8 cellular contexts compared by ENCODE assay signal in the genomic region with DNA sequence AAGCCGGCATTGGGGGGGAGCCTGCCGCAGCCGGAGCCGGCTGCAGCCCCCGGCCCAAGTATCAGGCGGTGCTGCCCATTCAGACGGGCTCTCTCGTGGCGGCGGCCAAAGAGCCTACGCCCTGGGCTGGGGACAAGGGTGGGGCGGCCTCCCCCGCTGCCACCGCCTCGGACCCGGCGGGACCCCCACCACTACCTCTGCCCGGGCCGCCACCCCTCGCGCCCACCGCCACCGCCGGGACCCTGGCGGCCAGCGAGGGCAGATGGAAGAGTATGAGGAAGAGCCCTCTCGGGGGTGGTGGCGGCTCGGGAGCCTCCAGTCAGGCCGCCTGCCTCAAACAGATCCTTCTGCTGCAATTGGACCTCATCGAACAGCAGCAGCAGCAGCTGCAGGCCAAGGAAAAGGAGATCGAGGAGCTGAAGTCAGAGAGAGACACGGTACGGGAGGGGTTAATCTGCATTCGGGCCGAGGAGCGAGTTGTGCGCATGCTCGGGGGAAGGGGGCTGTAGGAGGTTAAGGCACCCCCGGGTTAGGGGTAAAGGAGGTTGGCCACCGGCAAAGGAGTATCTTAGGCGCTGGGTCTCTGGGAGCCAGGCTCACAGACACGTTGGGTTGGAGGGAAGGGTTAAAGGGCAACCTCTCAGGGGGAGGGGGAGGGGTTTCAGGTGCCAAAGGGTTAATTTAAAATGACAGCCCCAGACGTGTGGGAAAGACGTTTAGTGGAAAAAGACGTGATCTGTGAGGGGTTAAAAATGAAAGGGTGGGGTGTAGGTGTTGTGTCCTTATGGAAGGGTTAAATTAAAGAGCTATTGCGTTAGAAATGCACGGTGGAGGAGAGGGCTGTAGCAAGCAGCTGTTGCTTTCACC. TPM values are rescaled to one million over a fixed set of nuclear protein-coding genes. Genes with fewer than 3 reads are reported as not detected.
A peak's percentile ranks its signal among the peaks of the same experiment; 100 is the strongest.
DNase-seq lines count a peak whose midpoint lies in the region; ATAC-seq and TF ChIP-seq lines count a peak whose summit lies in the region.

No MANE protein-coding gene starts in this region.

- peak overlapping the region; percentile 75 for H3K18ac ChIP-seq in trophoblast cell (ENCODE audit: low read length)

- H3K27me3 ChIP-seq in Peyer's patch (no peaks in the 10 kb centered on the region), cardiac muscle cell (no peaks in the 10 kb centered on the region), trophoblast cell (ENCODE audit: insufficient read depth, low read length) (no peaks in the 10 kb centered on the region)

- H2BK12ac ChIP-seq in trophoblast cell (ENCODE audit: low read length) = peak overlapping the region; percentile 63

- H3K79me1 ChIP-seq in trophoblast cell (ENCODE audit: low read length) = peaks cover 24% of the 10 kb centered on the region

- peaks cover 32% of the 10 kb centered on the region for H3K36me3 Mint-ChIP-seq in activated naive CD8-positive, alpha-beta T cell treated with anti-CD3 and anti-CD28 coated beads, Interleukin-2, amount 50 U/mL, for 24 hours (ENCODE audit: low read depth)

- WGBS in trophoblast cell (ENCODE audit: extremely low coverage, insufficient coverage, insufficient read length) = 100% methylated on average over 2 of the region's 48 CpGs

- H3K4me3 ChIP-seq in Peyer's patch (peak overlapping the region; percentile 95 to 99 (median 98)), cardiac muscle cell (peak overlapping the region; percentile 99), trophoblast cell (ENCODE audit: low read depth, low read length) (peak overlapping the region; percentile 93)

- H3K9me3 Mint-ChIP-seq in activated naive CD8-positive, alpha-beta T cell treated with anti-CD3 and anti-CD28 coated beads, Interleukin-2, amount 50 U/mL, for 24 hours = no peaks in the 10 kb centered on the region

- H3K27ac ChIP-seq in Peyer's patch = peak overlapping the region; percentile 89 to 99 (median 97)
- peak overlapping the region; percentile 94 for H3K27ac ChIP-seq in cardiac muscle cell
- H3K27ac ChIP-seq in trophoblast cell (ENCODE audit: low read depth, low read length) = peak overlapping the region; percentile 94

- TF ChIP-seq CTCF in Peyer's patch (IDR thresholded peaks at IDR 0.05) = peak in 2 of 6 experiments; percentile 5 to 24
- TF ChIP-seq CTCF in cardiac muscle cell (IDR thresholded peaks at IDR 0.05; ENCODE audit: low read depth, low read length) = no peak

- H3K4ac ChIP-seq in trophoblast cell (ENCODE audit: low read depth, low read length) = peak overlapping the region; percentile 98

- peak; percentile 18 to 25 for TF ChIP-seq POLR2A in Peyer's patch (IDR thresholded peaks at IDR 0.05)

- H3K9ac ChIP-seq in trophoblast cell (ENCODE audit: low read length) = peak overlapping the region; percentile 60

- H3K4me2 ChIP-seq in trophoblast cell (ENCODE audit: low read length) = peak overlapping the region; percentile 94

- H3K27ac Mint-ChIP-seq in activated naive CD8-positive, alpha-beta T cell treated with anti-CD3 and anti-CD28 coated beads, Interleukin-2, amount 50 U/mL, for 24 hours = peak overlapping the region; percentile 81

- peak; percentile 44 for DNase-seq in activated gamma-delta T cell treated with Interleukin-2 at 50 U/mL for 16 hours
- no peak for DNase-seq in activated gamma-delta T cell (lab: John Stamatoyannopoulos, UW)
- DNase-seq in HT-29 (ENCODE audit: low spot score) = peak; percentile 63
- DNase-seq in Peyer's patch = peak in 2 of 3 donors; percentile 66 to 68
- peak; percentile 66 for DNase-seq in activated naive CD8-positive, alpha-beta T cell treated with anti-CD3 and anti-CD28 coated beads, Interleukin-2, amount 50 U/mL, for 24 hours
- peak; percentile 57 to 73 for DNase-seq in cardiac muscle cell (ENCODE audit: low read depth in 1 of 2, low spot score in 1 of 2)
- DNase-seq in trophoblast cell = peak in 1 of 2 donors; percentile 41

- peak overlapping the region; percentile 85 for H2BK120ac ChIP-seq in trophoblast cell (ENCODE audit: insufficient read depth, low read length, poor library complexity)

- ATAC-seq in activated naive CD8-positive, alpha-beta T cell treated with anti-CD3 and anti-CD28 coated beads, Interleukin-2, amount 50 U/mL, for 24 hours = peak; percentile 39
- ATAC-seq in GM18517 (IDR thresholded peaks at IDR 0.05; ENCODE audit: unreplicated experiment) = no peak

- H3K36me3 ChIP-seq in Peyer's patch (peaks cover 0 to 26% (median 0%) of the 10 kb centered on the region in 3 donors), cardiac muscle cell (peaks cover 17% of the 10 kb centered on the region), trophoblast cell (ENCODE audit: control insufficient read depth in 1 of 2, insufficient read depth in 2 of 2, low read length in 2 of 2) (peaks cover 10 to 12% of the 10 kb centered on the region in 2 experiments)

- peak overlapping the region; percentile 97 for H2BK5ac ChIP-seq in trophoblast cell (ENCODE audit: low read depth, low read length, poor library complexity)

- H3K9me3 ChIP-seq in Peyer's patch = no peaks in the 10 kb centered on the region
- no peaks in the 10 kb centered on the region for H3K9me3 ChIP-seq in cardiac muscle cell (ENCODE audit: low read depth)
- H3K9me3 ChIP-seq in trophoblast cell (ENCODE audit: insufficient read depth, low read depth, low read length) = no peaks in the 10 kb centered on the region

- H3K79me2 ChIP-seq in trophoblast cell (ENCODE audit: control insufficient read depth, insufficient read depth, low read length, poor library complexity) = peaks cover 25% of the 10 kb centered on the region

- peak overlapping the region; percentile 89 for H3K4me3 Mint-ChIP-seq in activated naive CD8-positive, alpha-beta T cell treated with anti-CD3 and anti-CD28 coated beads, Interleukin-2, amount 50 U/mL, for 24 hours

- peak overlapping the region; percentile 96 for H4K8ac ChIP-seq in trophoblast cell (ENCODE audit: low read depth, low read length)

- no peaks in the 10 kb centered on the region for H3K27me3 Mint-ChIP-seq in activated naive CD8-positive, alpha-beta T cell treated with anti-CD3 and anti-CD28 coated beads, Interleukin-2, amount 50 U/mL, for 24 hours

- H3K4me1 ChIP-seq in Peyer's patch (peaks cover 0 to 28% (median 3%) of the 10 kb centered on the region in 4 donors), cardiac muscle cell (ENCODE audit: low read depth) (peaks cover 9% of the 10 kb centered on the region), trophoblast cell (ENCODE audit: control insufficient read depth in 1 of 2, insufficient read depth in 2 of 2, low read length in 2 of 2) (peaks cover 7 to 10% of the 10 kb centered on the region in 2 experiments)

- peak overlapping the region; percentile 100 for H3K14ac ChIP-seq in trophoblast cell (ENCODE audit: low read length)

- H3K4me1 Mint-ChIP-seq in activated naive CD8-positive, alpha-beta T cell treated with anti-CD3 and anti-CD28 coated beads, Interleukin-2, amount 50 U/mL, for 24 hours = peaks cover 31% of the 10 kb centered on the region

- H2AK5ac ChIP-seq in trophoblast cell (ENCODE audit: low read length) = peak overlapping the region; percentile 98

- peak overlapping the region; percentile 99 for H4K91ac ChIP-seq in trophoblast cell (ENCODE audit: low read depth, low read length)

- H4K12ac ChIP-seq in trophoblast cell (ENCODE audit: low read depth, low read length) = peak overlapping the region; percentile 69

- H2AFZ ChIP-seq in trophoblast cell (ENCODE audit: insufficient read depth, low read length, poor library complexity) = peak overlapping the region; percentile 71

- H3K23ac ChIP-seq in trophoblast cell (ENCODE audit: low read length) = no peak overlapping the region

RNA-seq across cellular contexts. Expression of a gene that starts 1.4 kb away (rescaled TPM):
- 44.1 and 47.1 TPM in 2 replicates for total RNA-seq in HT-29 (2014; rRNA removed; shearing (Covaris generic))
- 100 to 1,000 TPM in 3 of 4 donors, 10 to 100 TPM in 1; 86.3 to 207 (median 117) TPM for total RNA-seq in Peyer's patch
- 96.8 and 104 TPM in 2 replicates for total RNA-seq in cardiac muscle cell
- polyA plus RNA-seq in cardiac muscle cell = 27.3 and 33.2 TPM in 2 replicates
- polyA plus RNA-seq in trophoblast cell (2013) = 52.5 and 54.4 TPM in 2 replicates

RNA-seq across cellular contexts. Expression of a gene that starts 17.2 kb away (rescaled TPM):
- 22.9 and 33.3 TPM in 2 replicates for total RNA-seq in HT-29 (2014; rRNA removed; shearing (Covaris generic))
- total RNA-seq in Peyer's patch (100 to 1,000 TPM in 1 of 4 donors, 10 to 100 TPM in 3; 54.6 to 138 (median 57.5) TPM), cardiac muscle cell (32.5 and 49.9 TPM in 2 replicates)
- 54.6 and 95.1 TPM in 2 replicates for polyA plus RNA-seq in cardiac muscle cell
- 49.0 and 50.6 TPM in 2 replicates for polyA plus RNA-seq in trophoblast cell (2013)

RNA-seq across cellular contexts. Expression of a gene that starts 22.8 kb away (rescaled TPM):
- total RNA-seq in HT-29 (2014; rRNA removed; shearing (Covaris generic)) = 22.6 and 25.7 TPM in 2 replicates
- total RNA-seq in Peyer's patch = 10 to 100 TPM; 13.2 to 38.8 (median 18.9) TPM
- total RNA-seq in cardiac muscle cell = 1.2 and 3.7 TPM in 2 replicates
- 1.7 and 4.2 TPM in 2 replicates for polyA plus RNA-seq in cardiac muscle cell
- polyA plus RNA-seq in trophoblast cell (2013) = 2.0 and 2.2 TPM in 2 replicates

RNA-seq across cellular contexts. Expression of a gene that starts 54.1 kb away (rescaled TPM):
- 14.3 and 15.2 TPM in 2 replicates for total RNA-seq in HT-29 (2014; rRNA removed; shearing (Covaris generic))
- 100 to 1,000 TPM in 3 of 4 donors, 10 to 100 TPM in 1; 56.9 to 317 (median 207) TPM for total RNA-seq in Peyer's patch
- total RNA-seq in cardiac muscle cell = 7.1 and 12.2 TPM in 2 replicates
- 10.1 and 10.6 TPM in 2 replicates for polyA plus RNA-seq in cardiac muscle cell
- polyA plus RNA-seq in trophoblast cell (2013) = 2.8 and 3.0 TPM in 2 replicates
